28 cellular contexts compared by ENCODE assay signal in the genomic region with DNA sequence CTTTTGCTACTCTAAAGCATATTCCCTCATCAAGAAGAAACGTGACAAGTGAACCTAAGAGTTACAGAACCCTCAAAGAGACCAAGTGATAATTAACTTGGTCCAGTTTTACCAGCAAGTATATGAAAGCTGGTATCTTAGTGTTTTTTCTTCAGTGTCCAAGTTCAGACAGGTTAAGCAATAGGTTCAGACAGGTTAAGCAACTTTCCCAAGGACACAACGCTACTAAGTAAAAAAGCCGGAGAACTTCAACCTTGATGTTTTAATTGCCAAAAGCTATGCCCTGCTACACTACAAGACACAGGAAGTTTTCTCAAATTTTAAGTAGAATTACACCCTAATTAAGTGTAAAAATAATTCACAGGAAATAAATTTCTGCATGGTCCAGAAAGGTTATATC.
"Had no signal": no experiment of that assay in that cellular context is flagged by ENCODE, and none has a peak within 500 bp of the region (broad histone marks: within the 10 kb centered on the region; RNA-seq: fewer than 3 reads in every experiment).

No MANE protein-coding gene starts in this region.

- H3K27ac ChIP-seq: dorsolateral prefrontal cortex, epithelial cell of prostate, esophagus muscularis mucosa, foreskin keratinocyte, gastroesophageal sphincter, heart left ventricle, lower lobe of right lung, neural progenitor cell, prostate gland, right atrium auricular region, spleen, testis, tibial artery, upper lobe of left lung had no signal

- FAIRE-seq: colon, islet of Langerhans, urothelium cell line had no signal

- H3K4me1 ChIP-seq: prostate gland, testis had no signal

- H3K9me3 ChIP-seq: prostate gland, testis had no signal

- H3K36me3 ChIP-seq: esophagus muscularis mucosa, gastroesophageal sphincter, heart left ventricle, lower lobe of right lung, prostate gland, right atrium auricular region, spleen, tibial artery, upper lobe of left lung had no signal

- DNase-seq: dorsolateral prefrontal cortex; effector CD4-positive, alpha-beta T cell; foreskin keratinocyte; heart left ventricle; hippocampal formation; left cardiac atrium; left ventricle myocardium superior; lower lobe of right lung; mesenchymal stem cell; naive thymus-derived CD4-positive, alpha-beta T cell; spleen; stimulated activated CD4-positive, alpha-beta T cell treated with anti-CD3 and anti-CD28 coated beads, Interleukin-4, amount 100 ng/mL, for 4 hours; stimulated activated naive CD8-positive, alpha-beta T cell treated with anti-CD3 and anti-CD28 coated beads, Interleukin-15, Interleukin-2, amounts not matched to agents 100 U/mL and 50 U/mL, for 24 hours; substantia nigra; testis; tibial artery; upper lobe of left lung had no signal

- H3K4me2 ChIP-seq: neural progenitor cell had no signal

- H3K27me3 ChIP-seq: dorsolateral prefrontal cortex, esophagus muscularis mucosa, foreskin keratinocyte, gastroesophageal sphincter, heart left ventricle, neural progenitor cell, right atrium auricular region, spleen, testis, tibial artery, upper lobe of left lung had no signal

- H3K9ac ChIP-seq: neural progenitor cell had no signal

- H2AFZ ChIP-seq: neural progenitor cell had no signal

- H3K4me3 ChIP-seq: dorsolateral prefrontal cortex, esophagus muscularis mucosa, gastroesophageal sphincter, heart left ventricle, lower lobe of right lung, neural progenitor cell, prostate gland, right atrium auricular region, spleen, testis, tibial artery, upper lobe of left lung had no signal

- ATAC-seq: foreskin keratinocyte; gastroesophageal sphincter; heart left ventricle; left ventricle myocardium superior; lower lobe of right lung; naive thymus-derived CD4-positive, alpha-beta T cell; sciatic nerve; stimulated activated memory B cell treated with anti-CD40 and anti-IgM and Interleukin-4, amounts not matched to agents 10 μg/mL and 1 μg/mL and 100 μg/mL, for 72 hours; stimulated activated naive CD8-positive, alpha-beta T cell treated with anti-CD3 and anti-CD28 coated beads, Interleukin-15, Interleukin-2, amounts not matched to agents 100 U/mL and 50 U/mL, for 24 hours had no signal
